ENCODE assay signal across 8 cellular contexts in the genomic region with DNA sequence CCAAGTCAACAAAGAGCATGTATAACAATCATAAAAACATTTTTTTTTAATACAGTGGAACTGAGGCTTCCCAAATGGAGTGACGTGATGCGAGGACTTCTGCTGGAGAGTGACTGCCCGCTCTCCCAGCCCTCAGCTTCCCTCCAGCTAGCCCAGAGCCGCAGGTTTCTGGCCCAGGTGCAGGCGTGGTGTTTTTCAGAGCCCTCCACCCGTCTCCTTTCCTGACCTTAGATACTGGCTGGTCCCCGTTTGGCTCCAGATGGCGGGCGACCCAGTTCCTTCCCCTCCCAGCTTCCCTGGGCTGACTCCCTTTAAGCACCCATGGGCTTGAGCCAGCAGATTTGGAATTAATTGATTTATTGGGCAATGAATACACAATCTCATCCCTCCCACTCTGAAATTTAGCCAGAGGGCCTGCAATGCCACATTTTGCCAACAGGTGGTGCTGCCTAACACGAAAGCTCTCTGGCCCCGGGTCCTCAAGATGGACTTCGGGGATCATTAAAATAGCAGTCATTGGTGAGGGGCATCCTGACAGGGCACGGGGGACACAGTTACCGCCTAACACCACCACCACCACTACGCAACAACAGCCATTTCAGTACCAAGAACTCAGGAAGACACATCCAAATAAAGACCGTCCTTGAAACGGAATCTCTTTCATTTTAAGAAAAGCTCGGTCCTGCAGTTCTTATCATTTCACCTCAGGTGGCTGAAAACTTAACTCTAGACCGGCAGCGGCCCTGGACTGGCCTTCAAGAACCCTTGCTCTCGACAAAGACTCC. TPM values are rescaled to one million over a fixed set of nuclear protein-coding genes. Genes with fewer than 3 reads are reported as not detected.
DNase-seq lines count a peak whose midpoint lies in the region; ATAC-seq and TF ChIP-seq lines count a peak whose summit lies in the region.

No MANE protein-coding gene starts in this region.

- H3K36me3 ChIP-seq in esophagus squamous epithelium: peaks cover 0 to 5% (median 0%) of the 10 kb centered on the region in 3 donors

- H3K9me3 ChIP-seq in esophagus squamous epithelium: no peaks in the 10 kb centered on the region

- 19 to 27% methylated on average over 18 to 21 of the region's 21 CpGs for WGBS in esophagus squamous epithelium, 2 donors

- no peaks in the 10 kb centered on the region for H3K27me3 ChIP-seq in esophagus squamous epithelium

- peak; percentile 88 to 99 (median 98) for TF ChIP-seq CTCF in esophagus squamous epithelium (IDR thresholded peaks at IDR 0.05)
- TF ChIP-seq CTCF in neural crest cell (conservative IDR thresholded peaks at IDR 0.05): peak; percentile 88

- H3K4me3 ChIP-seq in esophagus squamous epithelium: peak overlapping the region in 1 of 4 donors; percentile 21

- peaks cover 14% of the 10 kb centered on the region for H3K4me1 Mint-ChIP-seq in activated T-cell treated with anti-CD3 and anti-CD28 coated beads, Interleukin-2, amount 50 U/mL, for 24 hours (ENCODE audit: low read depth)
- H3K4me1 Mint-ChIP-seq in neural crest cell: peaks cover 20% of the 10 kb centered on the region
- peaks cover 31% of the 10 kb centered on the region for H3K4me1 Mint-ChIP-seq in stimulated activated naive CD8-positive, alpha-beta T cell treated with anti-CD3 and anti-CD28 coated beads, Interleukin-15, amount 100 ng/mL, for 72 hours

- DNase-seq in COLO829 (ENCODE audit: low spot score) (peak; percentile 85), HS-5 (ENCODE audit: low read depth) (peak; percentile 23), OCI-M1 (lab: John Stamatoyannopoulos, UW) (peak; percentile 71), esophagus squamous epithelium (lab: John Stamatoyannopoulos, UW) (no peak), neural crest cell (ENCODE audit: low read depth, low spot score) (peak; percentile 85)
- peak; percentile 88 for DNase-seq in activated T-cell treated with anti-CD3 and anti-CD28 coated beads, Interleukin-2, amount 50 U/mL, for 24 hours
- peak; percentile 74 to 75 for DNase-seq in stimulated activated naive CD8-positive, alpha-beta T cell treated with anti-CD3 and anti-CD28 coated beads, Interleukin-15, amount 100 ng/mL, for 72 hours

- H3K27ac ChIP-seq in esophagus squamous epithelium: peak overlapping the region in 2 of 4 donors; percentile 35 to 60

- no peaks in the 10 kb centered on the region for H3K9me3 Mint-ChIP-seq in activated T-cell treated with anti-CD3 and anti-CD28 coated beads, Interleukin-2, amount 50 U/mL, for 24 hours
- H3K9me3 Mint-ChIP-seq in neural crest cell: no peaks in the 10 kb centered on the region
- no peaks in the 10 kb centered on the region for H3K9me3 Mint-ChIP-seq in stimulated activated naive CD8-positive, alpha-beta T cell treated with anti-CD3 and anti-CD28 coated beads, Interleukin-15, amount 100 ng/mL, for 72 hours

- H3K27ac Mint-ChIP-seq in activated T-cell treated with anti-CD3 and anti-CD28 coated beads, Interleukin-2, amount 50 U/mL, for 24 hours: no peak overlapping the region
- no peak overlapping the region for H3K27ac Mint-ChIP-seq in neural crest cell (ENCODE audit: unreplicated experiment)
- H3K27ac Mint-ChIP-seq in stimulated activated naive CD8-positive, alpha-beta T cell treated with anti-CD3 and anti-CD28 coated beads, Interleukin-15, amount 100 ng/mL, for 72 hours: peak overlapping the region in 1 of 2 donors; percentile 87

- no peak for TF ChIP-seq POLR2A in esophagus squamous epithelium (IDR thresholded peaks at IDR 0.05)

- H3K27me3 Mint-ChIP-seq in activated T-cell treated with anti-CD3 and anti-CD28 coated beads, Interleukin-2, amount 50 U/mL, for 24 hours: no peaks in the 10 kb centered on the region
- no peaks in the 10 kb centered on the region for H3K27me3 Mint-ChIP-seq in neural crest cell (ENCODE audit: low read depth)
- H3K27me3 Mint-ChIP-seq in stimulated activated naive CD8-positive, alpha-beta T cell treated with anti-CD3 and anti-CD28 coated beads, Interleukin-15, amount 100 ng/mL, for 72 hours: peaks cover 38% of the 10 kb centered on the region

- peaks cover 12 to 54% (median 18%) of the 10 kb centered on the region in 3 donors for H3K4me1 ChIP-seq in esophagus squamous epithelium

- H3K36me3 Mint-ChIP-seq in activated T-cell treated with anti-CD3 and anti-CD28 coated beads, Interleukin-2, amount 50 U/mL, for 24 hours (ENCODE audit: low read depth): peaks cover 9% of the 10 kb centered on the region
- H3K36me3 Mint-ChIP-seq in neural crest cell (ENCODE audit: low read depth): no peaks in the 10 kb centered on the region

- ATAC-seq in stimulated activated naive CD8-positive, alpha-beta T cell treated with anti-CD3 and anti-CD28 coated beads, Interleukin-15, amount 100 ng/mL, for 72 hours: peak; percentile 41
- no peak for ATAC-seq in HG02571 (IDR thresholded peaks at IDR 0.05; ENCODE audit: unreplicated experiment)

- peak overlapping the region; percentile 41 for H3K4me3 Mint-ChIP-seq in activated T-cell treated with anti-CD3 and anti-CD28 coated beads, Interleukin-2, amount 50 U/mL, for 24 hours
- H3K4me3 Mint-ChIP-seq in neural crest cell: no peak overlapping the region
- H3K4me3 Mint-ChIP-seq in stimulated activated naive CD8-positive, alpha-beta T cell treated with anti-CD3 and anti-CD28 coated beads, Interleukin-15, amount 100 ng/mL, for 72 hours: peak overlapping the region; percentile 68 to 81

- intact Hi-C loops in esophagus squamous epithelium (cut with DNase I): no loop called here

RNA-seq across cellular contexts. Expression of a gene that starts 47.5 kb away (rescaled TPM):
- total RNA-seq in esophagus squamous epithelium (10 to 100 TPM; 11.1 to 51.6 (median 32.2) TPM), neural crest cell (not detected in 2 replicates)

RNA-seq across cellular contexts. Expression of a gene that starts 49.1 kb away (rescaled TPM):
- total RNA-seq in esophagus squamous epithelium (10 to 100 TPM; 18.4 to 45.7 (median 42.8) TPM), neural crest cell (46.3 and 54.9 TPM in 2 replicates)

Comparison
In these comparisons a context has a peak if more than half of its experiments do, and no peak if none do; other contexts are left out.
1. RNA of a gene that starts 47.5 kb away (total RNA-seq): 11.1 to 51.6 TPM in esophagus squamous epithelium; not detected in neural crest cell; every median in the first group is over 10 times any median in the second.